8 cellular contexts compared by ENCODE assay signal in the genomic region with DNA sequence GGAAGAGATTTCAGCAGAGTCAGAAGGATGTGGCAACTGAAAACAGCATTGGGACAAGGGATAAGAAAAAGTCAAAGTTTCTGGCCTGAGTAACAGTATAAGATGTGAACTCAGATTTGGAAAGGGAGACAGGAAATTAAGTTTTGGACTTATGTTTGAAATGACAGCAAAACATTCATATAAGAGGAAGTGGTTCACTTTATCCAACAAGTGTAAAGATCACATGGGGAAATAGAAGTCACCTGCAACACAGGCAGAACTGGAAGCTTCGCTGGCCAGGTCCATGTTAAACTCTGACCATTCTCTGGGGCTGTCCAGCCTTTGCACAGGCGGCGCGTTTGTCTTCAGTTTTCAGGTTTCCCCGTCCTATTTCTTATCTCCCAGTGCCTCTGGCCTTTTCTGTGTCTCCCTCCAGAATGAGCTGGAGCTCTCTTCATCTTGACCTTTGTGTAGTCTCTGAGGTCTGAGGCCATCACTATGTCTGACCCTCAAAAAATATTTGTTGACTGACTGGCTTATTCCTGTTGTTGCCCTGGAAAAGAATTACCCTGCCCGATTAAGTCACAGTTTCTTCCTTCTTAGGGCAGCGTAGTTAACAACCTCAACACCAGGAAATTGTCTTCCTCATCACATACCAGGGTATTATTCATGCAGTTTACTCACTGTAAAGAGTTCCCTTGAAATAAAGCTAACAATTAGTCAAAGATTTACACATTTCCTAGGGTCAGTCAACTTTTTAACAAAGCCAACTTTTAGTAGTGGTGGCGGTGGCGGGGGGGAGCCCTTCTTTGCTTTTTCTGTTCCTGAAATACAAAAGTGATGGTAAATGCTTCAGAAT. TPM values are rescaled to one million over a fixed set of nuclear protein-coding genes. Genes with fewer than 3 reads are reported as not detected.
DNase-seq lines count a peak whose midpoint lies in the region; ATAC-seq, FAIRE-seq and TF ChIP-seq lines count a peak whose summit lies in the region.

No MANE protein-coding gene starts in this region.

- no peak for TF ChIP-seq RAD21 in liver (IDR thresholded peaks at IDR 0.05)

- WGBS in liver = 48% methylated on average over 9 of the region's 9 CpGs

- H3K4me1 ChIP-seq in OCI-LY1 (ENCODE audit: insufficient read depth, low read length, severe bottlenecking) (peaks cover 33% of the 10 kb centered on the region), liver (ENCODE audit: control insufficient read depth in 4 of 4, insufficient read depth in 4 of 4, low read length in 3 of 4) (peaks cover 2 to 17% (median 12%) of the 10 kb centered on the region in 4 donors), tibial artery (peaks cover 0 to 20% (median 10%) of the 10 kb centered on the region in 4 donors)

- H3K9me3 ChIP-seq in OCI-LY1 (ENCODE audit: low read length) = no peaks in the 10 kb centered on the region
- H3K9me3 ChIP-seq in liver (ENCODE audit: control insufficient read depth in 4 of 4, low read length in 3 of 4) = no peaks in the 10 kb centered on the region
- H3K9me3 ChIP-seq in tibial artery = no peaks in the 10 kb centered on the region

- no peak for FAIRE-seq in GM12891 (lab: Jason Lieb, UNC)
- no peak for FAIRE-seq in bronchial epithelial cell (lab: Jason Lieb, UNC)

- H3K27me3 ChIP-seq in OCI-LY1 (ENCODE audit: insufficient read depth, low read length) = no peaks in the 10 kb centered on the region
- no peaks in the 10 kb centered on the region for H3K27me3 ChIP-seq in bronchial epithelial cell (ENCODE audit: control insufficient read depth, insufficient read depth, low read length)
- no peaks in the 10 kb centered on the region for H3K27me3 ChIP-seq in liver (ENCODE audit: control insufficient read depth in 4 of 4, insufficient read depth in 4 of 4, low read length in 3 of 4)
- no peaks in the 10 kb centered on the region for H3K27me3 ChIP-seq in tibial artery

- H3K79me2 ChIP-seq in OCI-LY1 (ENCODE audit: insufficient read depth, low read length) = peaks cover 23% of the 10 kb centered on the region

- H3K9ac ChIP-seq in OCI-LY1 (ENCODE audit: low read length) = peak overlapping the region; percentile 50; the same call in 1 of the 2 replicates
- peak overlapping the region in 1 of 2 donors; percentile 1 for H3K9ac ChIP-seq in liver (ENCODE audit: low read depth in 1 of 2, low read length in 2 of 2)

- H3F3A ChIP-seq in OCI-LY1 (ENCODE audit: insufficient read depth, low read length) = 0 out of 2 replicates have a peak, but pooled peaks cover 4% of the 10 kb centered on the region

- H3K36me3 ChIP-seq in OCI-LY1 (ENCODE audit: insufficient read depth, low read length) = peaks cover 8% of the 10 kb centered on the region; the same call in 1 of the 2 replicates
- H3K36me3 ChIP-seq in bronchial epithelial cell (ENCODE audit: control insufficient read depth, insufficient read depth, low read length) = no peaks in the 10 kb centered on the region
- H3K36me3 ChIP-seq in liver (ENCODE audit: control insufficient read depth in 4 of 4, insufficient read depth in 3 of 4, low read depth in 1 of 4, low read length in 3 of 4) = no peaks in the 10 kb centered on the region
- no peaks in the 10 kb centered on the region for H3K36me3 ChIP-seq in tibial artery

- DNase-seq in GM12891 (ENCODE audit: insufficient read length, low spot score) (no peak), bronchial epithelial cell (ENCODE audit: low read depth) (peak; percentile 97), tibial artery (no peak), DMS114 treated with DMSO at 0.1 percent for 48 hours (lab: John Stamatoyannopoulos, UW; ENCODE audit: unreplicated experiment) (no peak), NCI-H1436 (lab: John Stamatoyannopoulos, UW) (no peak)

- no peak for TF ChIP-seq POLR2A in GM12891 (IDR thresholded peaks at IDR 0.05; ENCODE audit: low read depth, low read length)

- peak overlapping the region; percentile 28; the same call in 1 of the 2 replicates for H2AFZ ChIP-seq in OCI-LY1 (ENCODE audit: low read length)

- peak overlapping the region; percentile 86 for H3K4me2 ChIP-seq in OCI-LY1 (ENCODE audit: low read length)

- TF ChIP-seq CTCF in OCI-LY1 (IDR thresholded peaks at IDR 0.05; ENCODE audit: low read length) = no peak
- no peak for TF ChIP-seq CTCF in bronchial epithelial cell (IDR thresholded peaks at IDR 0.05; ENCODE audit: insufficient read depth, low read length, severe bottlenecking)
- no peak for TF ChIP-seq CTCF in liver (IDR thresholded peaks at IDR 0.05; ENCODE audit: low read depth, low read length, missing input control)
- TF ChIP-seq CTCF in tibial artery (IDR thresholded peaks at IDR 0.05) = no peak

- peaks cover 3% of the 10 kb centered on the region; the same call in 1 of the 2 replicates for H4K20me1 ChIP-seq in OCI-LY1 (ENCODE audit: insufficient read depth, low read length)

- ATAC-seq in GM21825 (IDR thresholded peaks at IDR 0.05; ENCODE audit: unreplicated experiment) = no peak

- H3K4me3 ChIP-seq in OCI-LY1 (ENCODE audit: low read depth, low read length, poor library complexity, severe bottlenecking) (peak overlapping the region; percentile 58), bronchial epithelial cell (ENCODE audit: low read depth, low read length) (peak overlapping the region; percentile 77), liver (ENCODE audit: low read depth in 1 of 3, low read length in 3 of 3) (no peak overlapping the region), tibial artery (peak overlapping the region; percentile 84 to 95)

- no peaks in the 10 kb centered on the region for H3K9me2 ChIP-seq in OCI-LY1 (ENCODE audit: low read depth, low read length)

- no peak overlapping the region for H3K27ac ChIP-seq in OCI-LY1 (ENCODE audit: low read depth, low read length, poor library complexity, severe bottlenecking)
- H3K27ac ChIP-seq in liver (ENCODE audit: low read depth in 1 of 2, low read length in 2 of 2) = peak overlapping the region; percentile 57 to 72
- peak overlapping the region; percentile 96 to 97 for H3K27ac ChIP-seq in tibial artery

- intact Hi-C loops in tibial artery (cut with DNase I; ENCODE audit: low total_unique reads) = no loop called here

TF ChIP-seq in GM12891, 5 proteins besides CTCF, POLR2A, EP300 and RAD21:
- TF ChIP-seq POLR2AphosphoS5 (IDR thresholded peaks at IDR 0.05; ENCODE audit: low read depth, low read length) (no peak), SPI1 (IDR thresholded peaks at IDR 0.05; ENCODE audit: low read depth, low read length) (peak; percentile 66), TAF1 (IDR thresholded peaks at IDR 0.05; ENCODE audit: low read depth, low read length) (no peak), POU2F2 (IDR thresholded peaks at IDR 0.05; ENCODE audit: low read depth, low read length) (no peak), PAX5 (IDR thresholded peaks at IDR 0.05; ENCODE audit: insufficient read depth, low read length, severe bottlenecking) (no peak)

TF ChIP-seq in liver, 16 proteins besides CTCF, POLR2A, EP300 and RAD21:
- no peak for TF ChIP-seq HNF4G (IDR thresholded peaks at IDR 0.05)
- no peak for TF ChIP-seq FOXA1 (IDR thresholded peaks at IDR 0.05)
- TF ChIP-seq, protein P1, sequence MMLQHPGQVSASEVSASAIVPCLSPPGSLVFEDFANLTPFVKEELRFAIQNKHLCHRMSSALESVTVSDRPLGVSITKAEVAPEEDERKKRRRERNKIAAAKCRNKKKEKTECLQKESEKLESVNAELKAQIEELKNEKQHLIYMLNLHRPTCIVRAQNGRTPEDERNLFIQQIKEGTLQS (IDR thresholded peaks at IDR 0.05) = no peak
- no peak for TF ChIP-seq EGR1 (IDR thresholded peaks at IDR 0.05; ENCODE audit: low read depth in 2 of 2)
- no peak for TF ChIP-seq TAF1 (conservative IDR thresholded peaks at IDR 0.05)
- TF ChIP-seq JUND (IDR thresholded peaks at IDR 0.05) = peak in 1 of 2 donors; percentile 18
- no peak for TF ChIP-seq YY1 (IDR thresholded peaks at IDR 0.05)
TF ChIP-seq in liver: peak in this region for 1.

RNA-seq across cellular contexts. Expression of a gene that starts 1.0 kb away (rescaled TPM):
- polyA plus RNA-seq in GM12891 (2012; ENCODE audit: low read depth, missing spikeins) = 1.4 TPM
- total RNA-seq in bronchial epithelial cell (9.1 and 11.8 TPM in 2 replicates), liver (1 to 10 TPM; 5.3 to 5.4 TPM)
- 1 to 10 TPM; 1.6 to 3.9 TPM for polyA plus RNA-seq in liver

Comparison
In these comparisons a context has a peak if more than half of its experiments do, and no peak if none do; other contexts are left out.
1. H3K4me3 ChIP-seq: peak in OCI-LY1 (single experiment), bronchial epithelial cell (single experiment) and tibial artery (2 of 2); none in liver (0 of 3).